ENCODE assay signal across 27 cellular contexts in the genomic region with DNA sequence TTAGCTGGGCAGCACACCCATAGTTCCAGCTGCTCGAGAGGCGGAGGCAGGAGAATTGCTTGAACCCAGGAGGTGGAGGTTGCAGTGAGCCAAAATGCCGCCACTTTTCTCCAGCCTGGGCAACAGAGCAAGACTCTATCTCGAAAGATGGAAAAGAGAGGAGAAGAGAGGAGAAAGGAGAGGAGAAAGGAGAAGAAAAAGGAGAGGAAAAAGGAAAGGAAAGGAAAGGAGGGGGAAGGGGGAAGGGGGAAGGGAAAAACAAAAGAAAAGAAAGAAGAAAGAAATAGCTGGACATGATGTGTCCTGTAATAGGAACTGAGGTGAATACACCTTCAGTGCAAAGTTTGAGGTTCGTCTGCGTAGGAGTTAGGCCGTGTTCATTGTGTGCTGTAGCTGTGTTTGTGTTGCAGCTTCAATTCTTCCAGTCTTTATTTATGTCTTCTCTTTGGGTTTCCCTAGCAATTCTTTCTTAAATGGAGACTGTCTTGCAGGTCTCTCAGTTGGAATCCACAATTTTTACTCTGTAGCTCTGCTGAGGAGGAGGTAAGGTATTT.
"Had no signal": no experiment of that assay in that cellular context is flagged by ENCODE, and none has a peak within 500 bp of the region (broad histone marks: within the 10 kb centered on the region; RNA-seq: fewer than 3 reads in every experiment).

No MANE protein-coding gene starts in this region.

- H3K27me3 ChIP-seq: adrenal gland, body of pancreas, colonic mucosa, esophagus muscularis mucosa had no signal

- H3K27ac ChIP-seq: adrenal gland, body of pancreas, colonic mucosa, esophagus muscularis mucosa had no signal

- H3K4me1 Mint-ChIP-seq: activated CD4-positive, alpha-beta memory T cell treated with anti-CD3 and anti-CD28 coated beads, Interleukin-2, amount 10 ng/mL, durations not matched to agents 7 days and 5 days; activated CD4-positive, alpha-beta T cell treated with anti-CD3 and anti-CD28 coated beads, Interleukin-2, amount 10 ng/mL, durations not matched to agents 7 days and 5 days; activated naive CD8-positive, alpha-beta T cell treated with anti-CD3 and anti-CD28 coated beads for 36 hours; activated naive CD8-positive, alpha-beta T cell treated with anti-CD3 and anti-CD28 coated beads, Interleukin-2, amount 50 U/mL, for 24 hours; activated T-helper 17 cell treated with anti-CD3 and anti-CD28 coated beads, Interleukin-2, amount 50 U/mL, for 72 hours had no signal

- DNase-seq: activated CD4-positive, alpha-beta memory T cell treated with anti-CD3 and anti-CD28 coated beads, Interleukin-2, amount 10 ng/mL, durations not matched to agents 7 days and 5 days; activated CD4-positive, alpha-beta T cell treated with anti-CD3 and anti-CD28 coated beads for 1 hour; activated CD4-positive, alpha-beta T cell treated with anti-CD3 and anti-CD28 coated beads for 4 hours; activated CD4-positive, alpha-beta T cell treated with anti-CD3 and anti-CD28 coated beads, Interleukin-2, amount 10 ng/mL, durations not matched to agents 7 days and 5 days; activated CD4-positive, alpha-beta T cell treated with anti-CD3 and anti-CD28 coated beads, Interleukin-2, amount 50 U/mL, for 4 hours; activated CD8-positive, alpha-beta memory T cell treated with anti-CD3 and anti-CD28 coated beads, Interleukin-2, amount 50 U/mL, for 48 hours; activated effector memory CD4-positive, alpha-beta T cell treated with Interleukin-2 at 50 U/mL for 16 hours; activated gamma-delta T cell treated with Interleukin-2 at 50 U/mL for 16 hours; activated naive CD4-positive, alpha-beta T cell treated with anti-CD3 and anti-CD28 coated beads, Interleukin-2, amount 50 U/mL, for 16 hours; activated naive CD4-positive, alpha-beta T cell treated with Interleukin-2 at 50 U/mL for 16 hours; activated naive CD8-positive, alpha-beta T cell treated with anti-CD3 and anti-CD28 coated beads for 36 hours; activated naive CD8-positive, alpha-beta T cell treated with anti-CD3 and anti-CD28 coated beads, Interleukin-2, amount 50 U/mL, for 24 hours; activated T-cell treated with anti-CD3 and anti-CD28 coated beads for 4 hours; activated T-cell treated with anti-CD3 and anti-CD28 coated beads, Interleukin-2, amount 50 U/mL, for 4 hours; adrenal gland; amygdala; aorta; body of pancreas; caudate nucleus; cerebellar nuclear complex; colonic mucosa; effector CD8-positive, alpha-beta T cell; erythroblast; head of caudate nucleus; T-helper 2 cell had no signal

- H3K4me3 ChIP-seq: adrenal gland, body of pancreas, colonic mucosa, esophagus muscularis mucosa had no signal

- ATAC-seq: activated naive CD8-positive, alpha-beta T cell treated with anti-CD3 and anti-CD28 coated beads, Interleukin-2, amount 50 U/mL, for 24 hours; activated T-cell treated with anti-CD3 and anti-CD28 coated beads, Interleukin-2, amount 50 U/mL, for 4 hours; activated T-helper 17 cell treated with anti-CD3 and anti-CD28 coated beads, Interleukin-2, amount 50 U/mL, for 72 hours; body of pancreas had no signal

- H3K27me3 Mint-ChIP-seq: activated CD4-positive, alpha-beta memory T cell treated with anti-CD3 and anti-CD28 coated beads, Interleukin-2, amount 10 ng/mL, durations not matched to agents 7 days and 5 days; activated CD4-positive, alpha-beta T cell treated with anti-CD3 and anti-CD28 coated beads, Interleukin-2, amount 10 ng/mL, durations not matched to agents 7 days and 5 days; activated naive CD8-positive, alpha-beta T cell treated with anti-CD3 and anti-CD28 coated beads for 36 hours; activated naive CD8-positive, alpha-beta T cell treated with anti-CD3 and anti-CD28 coated beads, Interleukin-2, amount 50 U/mL, for 24 hours; activated T-helper 17 cell treated with anti-CD3 and anti-CD28 coated beads, Interleukin-2, amount 50 U/mL, for 72 hours had no signal

- H3K4me1 ChIP-seq: adrenal gland, body of pancreas, colonic mucosa, esophagus muscularis mucosa had no signal

- H3K9me3 ChIP-seq: adrenal gland, body of pancreas, colonic mucosa, esophagus muscularis mucosa had no signal

- H3K27ac Mint-ChIP-seq: activated CD4-positive, alpha-beta memory T cell treated with anti-CD3 and anti-CD28 coated beads, Interleukin-2, amount 10 ng/mL, durations not matched to agents 7 days and 5 days; activated CD4-positive, alpha-beta T cell treated with anti-CD3 and anti-CD28 coated beads, Interleukin-2, amount 10 ng/mL, durations not matched to agents 7 days and 5 days; activated naive CD8-positive, alpha-beta T cell treated with anti-CD3 and anti-CD28 coated beads for 36 hours; activated naive CD8-positive, alpha-beta T cell treated with anti-CD3 and anti-CD28 coated beads, Interleukin-2, amount 50 U/mL, for 24 hours; activated T-helper 17 cell treated with anti-CD3 and anti-CD28 coated beads, Interleukin-2, amount 50 U/mL, for 72 hours had no signal

- H3K36me3 ChIP-seq: colonic mucosa had no signal

- H3K4me3 Mint-ChIP-seq: activated CD4-positive, alpha-beta memory T cell treated with anti-CD3 and anti-CD28 coated beads, Interleukin-2, amount 10 ng/mL, durations not matched to agents 7 days and 5 days; activated CD4-positive, alpha-beta T cell treated with anti-CD3 and anti-CD28 coated beads, Interleukin-2, amount 10 ng/mL, durations not matched to agents 7 days and 5 days; activated naive CD8-positive, alpha-beta T cell treated with anti-CD3 and anti-CD28 coated beads for 36 hours; activated naive CD8-positive, alpha-beta T cell treated with anti-CD3 and anti-CD28 coated beads, Interleukin-2, amount 50 U/mL, for 24 hours; activated T-cell treated with anti-CD3 and anti-CD28 coated beads, Interleukin-2, amount 50 U/mL, for 4 hours; activated T-helper 17 cell treated with anti-CD3 and anti-CD28 coated beads, Interleukin-2, amount 50 U/mL, for 72 hours had no signal
